In the genomic region with DNA sequence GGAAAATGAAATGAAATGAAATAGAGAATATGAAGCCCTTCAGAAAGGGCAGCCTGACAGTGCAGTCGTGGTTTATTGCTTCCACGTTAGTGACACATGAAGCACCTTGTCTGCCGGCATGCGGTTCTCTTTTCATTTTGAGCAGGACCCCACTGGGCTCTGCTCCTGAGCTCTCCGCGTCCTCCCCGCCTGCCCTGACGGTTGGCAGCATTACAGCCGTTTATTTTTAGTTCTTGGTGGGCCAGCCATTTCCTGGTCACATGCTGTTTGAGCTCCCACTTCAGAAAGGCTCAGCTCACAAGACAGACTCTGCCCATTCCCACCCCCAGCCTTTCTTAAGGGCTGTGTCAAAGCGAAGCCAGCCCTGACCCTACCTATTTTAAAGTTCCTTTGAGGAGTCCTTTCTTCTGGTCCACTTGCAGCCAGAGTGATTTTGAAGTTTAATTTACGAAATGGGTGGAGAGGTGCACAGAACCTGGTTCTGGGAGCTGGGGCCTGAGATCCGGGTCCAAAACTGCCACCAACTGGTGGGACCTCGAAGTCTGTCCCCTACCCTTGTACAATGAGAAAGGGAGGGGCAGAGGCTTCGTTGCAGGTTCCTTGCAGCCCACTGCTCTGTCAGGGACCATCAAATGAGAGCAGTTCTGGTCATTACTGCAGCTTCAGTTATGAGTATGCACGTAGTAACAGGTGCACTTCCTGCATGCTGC, we compare ENCODE assay signal across 8 cellular contexts.
DNase-seq lines count a peak whose midpoint lies in the region; ATAC-seq and TF ChIP-seq lines count a peak whose summit lies in the region.

No MANE protein-coding gene starts in this region.

- H3K79me1 ChIP-seq in IMR-90 (ENCODE audit: low read depth in 1 of 2, low read length in 2 of 2): peaks cover 61 to 82% of the 10 kb centered on the region in 2 experiments

- peak overlapping the region; percentile 54; the same call in 1 of the 2 replicates for H2BK120ac ChIP-seq in IMR-90 (ENCODE audit: low read depth, low read length)

- no peak for TF ChIP-seq CTCF in IMR-90 (conservative IDR thresholded peaks at IDR 0.05; ENCODE audit: low read depth, low read length)
- no peak for TF ChIP-seq CTCF in esophagus squamous epithelium (IDR thresholded peaks at IDR 0.05)
- TF ChIP-seq CTCF in hepatocyte (IDR thresholded peaks at IDR 0.05; ENCODE audit: poor library complexity): no peak

- TF ChIP-seq POLR2A in IMR-90 (IDR thresholded peaks at IDR 0.05; ENCODE audit: low read depth, low read length): no peak
- no peak for TF ChIP-seq POLR2A in esophagus squamous epithelium (IDR thresholded peaks at IDR 0.05)

- H2AFZ ChIP-seq in IMR-90 (replicated peaks; ENCODE audit: low read length, poor library complexity) (peak overlapping the region; percentile 2), hepatocyte (no peak overlapping the region)

- H3K9me3 Mint-ChIP-seq in stimulated activated effector memory CD8-positive, alpha-beta T cell treated with anti-CD3 and anti-CD28 coated beads, Interleukin-12 subunit alpha, Interleukin-12 subunit beta, amount 100 ng/mL, for 72 hours: no peaks in the 10 kb centered on the region

- H2BK5ac ChIP-seq in IMR-90 (ENCODE audit: low read depth, low read length, poor library complexity, severe bottlenecking): no peak overlapping the region

- no peak overlapping the region for H3K4me2 ChIP-seq in IMR-90 (ENCODE audit: low read depth, low read length)
- H3K4me2 ChIP-seq in hepatocyte: no peak overlapping the region

- peak; percentile 89 for DNase-seq in DMS79 (lab: John Stamatoyannopoulos, UW)
- DNase-seq in IMR-90: no peak
- DNase-seq in esophagus squamous epithelium (lab: John Stamatoyannopoulos, UW): no peak
- DNase-seq in stimulated activated effector memory CD8-positive, alpha-beta T cell treated with anti-CD3 and anti-CD28 coated beads, Interleukin-12 subunit alpha, Interleukin-12 subunit beta, amount 100 ng/mL, for 72 hours (ENCODE audit: low spot score in 2 of 2): peak in 1 of 2 donors; percentile 55
- no peak for DNase-seq in hepatocyte (ENCODE audit: low spot score)
- no peak for DNase-seq in NCI-H748 treated with DMSO at 0.1 percent for 48 hours (lab: John Stamatoyannopoulos, UW)
- no peak for DNase-seq in NCI-H2107 treated with DMSO at 0.1 percent for 48 hours (lab: John Stamatoyannopoulos, UW; ENCODE audit: unreplicated experiment)

- no peak overlapping the region for H3K9ac ChIP-seq in IMR-90 (ENCODE audit: low read depth, low read length)

- no peak for TF ChIP-seq RAD21 in IMR-90 (IDR thresholded peaks at IDR 0.05; ENCODE audit: low read length)

- no peak overlapping the region for H3K4me3 ChIP-seq in IMR-90 (ENCODE audit: insufficient read depth, low read depth, low read length)
- H3K4me3 ChIP-seq in esophagus squamous epithelium: peak overlapping the region in 1 of 4 donors; percentile 40
- H3K4me3 ChIP-seq in hepatocyte: no peak overlapping the region

- no peaks in the 10 kb centered on the region for H3K79me2 ChIP-seq in hepatocyte

- H3K27ac ChIP-seq in IMR-90 (ENCODE audit: insufficient read depth, low read length) (no peak overlapping the region), esophagus squamous epithelium (peak overlapping the region in 3 of 4 donors; percentile 45 to 54 (median 47)), hepatocyte (no peak overlapping the region)

- CTCF ChIA-PET in IMR-90 (lab: Yijun Ruan, JAX): no interaction called here

- no peak overlapping the region for H4K5ac ChIP-seq in IMR-90 (ENCODE audit: low read depth, low read length)

- H3K14ac ChIP-seq in IMR-90 (replicated peaks; ENCODE audit: low read depth, low read length): peak overlapping the region; percentile 55; the same call in 1 of the 2 replicates

- H4K20me1 ChIP-seq in IMR-90 (ENCODE audit: insufficient read depth, low read length): no peaks in the 10 kb centered on the region
- no peaks in the 10 kb centered on the region for H4K20me1 ChIP-seq in hepatocyte (ENCODE audit: insufficient read depth, poor library complexity, severe bottlenecking)

- H3K4me1 Mint-ChIP-seq in stimulated activated effector memory CD8-positive, alpha-beta T cell treated with anti-CD3 and anti-CD28 coated beads, Interleukin-12 subunit alpha, Interleukin-12 subunit beta, amount 100 ng/mL, for 72 hours: peaks cover 28% of the 10 kb centered on the region

- H3K23ac ChIP-seq in IMR-90 (ENCODE audit: low read depth, low read length): peak overlapping the region; percentile 41; the same call in 1 of the 2 replicates

- 0 out of 2 replicates have a peak overlapping the region, but pooled peaks have one; percentile 45 for H4K91ac ChIP-seq in IMR-90 (ENCODE audit: insufficient read depth, low read depth, low read length)

- H3K9me2 ChIP-seq in hepatocyte (replicated peaks; ENCODE audit: insufficient read depth): no peaks in the 10 kb centered on the region

- H3K9me3 ChIP-seq in IMR-90 (ENCODE audit: control insufficient read depth, insufficient read depth, low read length) (no peaks in the 10 kb centered on the region), esophagus squamous epithelium (peaks cover 0 to under 1% (median 0%) of the 10 kb centered on the region in 3 donors), hepatocyte (ENCODE audit: low read depth) (no peaks in the 10 kb centered on the region)

- H3K36me3 ChIP-seq in IMR-90 (ENCODE audit: control insufficient read depth, insufficient read depth, low read length): peaks cover 7% of the 10 kb centered on the region
- H3K36me3 ChIP-seq in esophagus squamous epithelium: peaks cover 0 to 45% (median 0%) of the 10 kb centered on the region in 3 donors
- no peaks in the 10 kb centered on the region for H3K36me3 ChIP-seq in hepatocyte (replicated peaks; ENCODE audit: insufficient read depth, low read depth)

- peak overlapping the region; percentile 74 for H2BK20ac ChIP-seq in IMR-90 (ENCODE audit: low read depth, low read length)

- H3K9me1 ChIP-seq in IMR-90 (ENCODE audit: insufficient read depth, low read length): peaks cover 28% of the 10 kb centered on the region

- H3K4me3 Mint-ChIP-seq in stimulated activated effector memory CD8-positive, alpha-beta T cell treated with anti-CD3 and anti-CD28 coated beads, Interleukin-12 subunit alpha, Interleukin-12 subunit beta, amount 100 ng/mL, for 72 hours: peak overlapping the region; percentile 48

- WGBS in IMR-90 (ENCODE audit: extremely low coverage in 2 of 2, insufficient read length in 1 of 2), 2 experiments: 62% methylated on average over 7 of the region's 15 CpGs; no CpG with 5 or more reads in 1 of the 2 experiments
- 35 to 46% methylated on average over 15 of the region's 15 CpGs for WGBS in esophagus squamous epithelium, 2 donors
- 68% methylated on average over 14 of the region's 15 CpGs for WGBS in hepatocyte (ENCODE audit: low lambda C conversion rate, missing lambda C conversion rate)

- POLR2A ChIA-PET in IMR-90 (lab: Charles Lee; ENCODE audit: unreplicated experiment): interaction anchor here (0.6 kb wide), 1 partner anchor 58 kb away, joined by 3 read pairs; no protein-coding TSS in a partner anchor

- peaks cover 21% of the 10 kb centered on the region for H3K4me1 ChIP-seq in IMR-90 (ENCODE audit: control insufficient read depth, insufficient read depth, low read length)
- H3K4me1 ChIP-seq in esophagus squamous epithelium: peaks cover 9 to 43% (median 9%) of the 10 kb centered on the region in 3 donors
- H3K4me1 ChIP-seq in hepatocyte (ENCODE audit: insufficient read depth): no peaks in the 10 kb centered on the region

- ATAC-seq in GM19455 (IDR thresholded peaks at IDR 0.05; ENCODE audit: unreplicated experiment): peak; percentile 61
- ATAC-seq in IMR-90 (ENCODE audit: low read depth): no peak
- ATAC-seq in stimulated activated effector memory CD8-positive, alpha-beta T cell treated with anti-CD3 and anti-CD28 coated beads, Interleukin-12 subunit alpha, Interleukin-12 subunit beta, amount 100 ng/mL, for 72 hours: peak; percentile 67

- H3K27ac Mint-ChIP-seq in stimulated activated effector memory CD8-positive, alpha-beta T cell treated with anti-CD3 and anti-CD28 coated beads, Interleukin-12 subunit alpha, Interleukin-12 subunit beta, amount 100 ng/mL, for 72 hours: peak overlapping the region; percentile 51

- H3K4ac ChIP-seq in IMR-90 (ENCODE audit: low read depth, low read length): peak overlapping the region; percentile 59

- peak overlapping the region; percentile 65 for H2AK5ac ChIP-seq in IMR-90 (ENCODE audit: low read depth, low read length)

- no TSS peak for BruUV-seq in IMR-90 (replicated peaks; lab: Mats Ljungman, UMichigan)

- intact Hi-C loops in IMR-90 (cut with micrococcal nuclease): no loop called here
- intact Hi-C loops in esophagus squamous epithelium (cut with DNase I): no loop called here

- H3K27me3 ChIP-seq in IMR-90 (ENCODE audit: control insufficient read depth, insufficient read depth, low read length) (no peaks in the 10 kb centered on the region), esophagus squamous epithelium (no peaks in the 10 kb centered on the region), hepatocyte (no peaks in the 10 kb centered on the region)

- H4K8ac ChIP-seq in IMR-90 (ENCODE audit: low read depth in 2 of 2, low read length in 2 of 2): peak overlapping the region in 1 of 2 experiments; percentile 57; a peak in 1 of 4 replicates

- H2AK9ac ChIP-seq in IMR-90 (replicated peaks; ENCODE audit: low read depth, low read length, poor library complexity): no peak overlapping the region

- H2BK15ac ChIP-seq in IMR-90 (ENCODE audit: low read depth, low read length): peak overlapping the region; percentile 57; the same call in 2 of the 3 replicates

- no peak overlapping the region for H3K56ac ChIP-seq in IMR-90 (ENCODE audit: extremely low read depth, insufficient read depth, low read length)

- dilution Hi-C loops in IMR-90 (cut with HindIII; ENCODE audit: low sequenced_read_pairs, unreplicated experiment): no loop called here

- 0 out of 2 replicates have a peak overlapping the region, but pooled peaks have one; percentile 8 for H3K18ac ChIP-seq in IMR-90 (ENCODE audit: low read depth, low read length)

- no peaks in the 10 kb centered on the region for H3K36me3 Mint-ChIP-seq in stimulated activated effector memory CD8-positive, alpha-beta T cell treated with anti-CD3 and anti-CD28 coated beads, Interleukin-12 subunit alpha, Interleukin-12 subunit beta, amount 100 ng/mL, for 72 hours

- in situ Hi-C loops in IMR-90 (cut with MboI; ENCODE audit: low sequenced_read_pairs): no loop called here

TF ChIP-seq in IMR-90, 13 proteins besides CTCF, POLR2A, EP300 and RAD21 (continues in another document):
- TF ChIP-seq NFE2L2 (IDR thresholded peaks at IDR 0.05; ENCODE audit: low read depth, low read length): no peak
- TF ChIP-seq RCOR1 (IDR thresholded peaks at IDR 0.05; ENCODE audit: insufficient replicate concordance, low read length): no peak
- no peak for TF ChIP-seq CHD1 (IDR thresholded peaks at IDR 0.05; ENCODE audit: low read depth, low read length)
- no peak for TF ChIP-seq MXI1 (IDR thresholded peaks at IDR 0.05; ENCODE audit: borderline replicate concordance, low read depth, low read length)

Comparison
In these comparisons a context has a peak if more than half of its experiments do, and no peak if none do; other contexts are left out.
1. H3K27ac ChIP-seq: peak in esophagus squamous epithelium (3 of 4); none in IMR-90 (single experiment) and hepatocyte (single experiment).